In the genomic region with DNA sequence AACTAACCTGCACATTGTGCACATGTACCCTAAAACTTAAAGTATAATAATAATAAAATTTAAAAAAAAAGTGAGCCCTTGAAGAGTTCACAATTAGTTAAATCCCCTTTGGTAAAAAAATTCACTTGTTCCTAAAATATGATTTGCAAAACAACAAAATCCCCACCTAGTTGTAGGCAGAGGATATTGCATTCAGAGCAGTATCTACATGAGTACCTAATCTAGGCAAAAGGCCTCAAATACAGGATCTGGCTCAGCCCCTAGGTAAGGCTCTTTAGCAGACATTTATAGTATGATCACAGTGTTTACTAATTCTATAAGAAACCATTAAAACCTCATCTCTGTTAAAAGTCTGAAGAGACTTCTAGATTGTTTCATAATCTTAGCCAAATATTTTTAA, we compare ENCODE assay signal across 23 cellular contexts.
A peak's percentile ranks its signal among the peaks of the same experiment; 100 is the strongest.
DNase-seq lines count a peak whose midpoint lies in the region; ATAC-seq and TF ChIP-seq lines count a peak whose summit lies in the region.
"Had no signal": no experiment of that assay in that cellular context is flagged by ENCODE, and none has a peak within 500 bp of the region (broad histone marks: within the 10 kb centered on the region; RNA-seq: fewer than 3 reads in every experiment).

No MANE protein-coding gene starts in this region.

- intact Hi-C loops in PC-3 (cut with micrococcal nuclease), result loop anchor here (1.0 kb wide), 2 partner anchors 87 to 148 kb away; no protein-coding TSS in a partner anchor
- intact Hi-C loops in lower leg skin (cut with DNase I; ENCODE audit: low total_unique reads), result no loop called here

- no peaks in the 10 kb centered on the region for H3F3A ChIP-seq in PC-3 (ENCODE audit: low read length, unreplicated experiment)

- H3K9me2 ChIP-seq in PC-3 (replicated peaks; ENCODE audit: low read length), result no peaks in the 10 kb centered on the region

- ATAC-seq in PC-3, result peak; percentile 53; the same call in 1 of the 2 replicates
- ATAC-seq: upper lobe of right lung had no signal

- no peaks in the 10 kb centered on the region for H3K79me2 ChIP-seq in PC-3 (ENCODE audit: low read length)
- H3K79me2 ChIP-seq: hepatocyte had no signal

- H4K20me1 ChIP-seq in PC-3 (ENCODE audit: low read length), result no peaks in the 10 kb centered on the region

- no peaks in the 10 kb centered on the region for H3K36me3 ChIP-seq in PC-3 (ENCODE audit: low read depth, low read length)
- H3K36me3 ChIP-seq: left ventricle myocardium inferior, upper lobe of right lung, WERI-Rb-1 had no signal

- CTCF ChIA-PET in AG04450 (lab: Charles Lee), result no interaction called here
- CTCF ChIA-PET in PC-3 (lab: Charles Lee), result no interaction called here

- no peak for DNase-seq in AG04450 (ENCODE audit: low read depth, low spot score)
- no peak for DNase-seq in GM10266 (ENCODE audit: extremely low spot score)
- DNase-seq in PC-3, result peak; percentile 50
- DNase-seq in epithelial cell of proximal tubule (ENCODE audit: low read depth), result no peak
- no peak for DNase-seq in NCI-H1092 treated with DMSO at 0.1 percent for 48 hours (lab: John Stamatoyannopoulos, UW)
- DNase-seq in lower leg skin (ENCODE audit: low spot score in 2 of 2), result no peak
- no peak for DNase-seq in NCI-H187 treated with DMSO at 0.1 percent for 48 hours (lab: John Stamatoyannopoulos, UW)
- no peak for DNase-seq in NCI-H446 treated with DMSO at 0.1 percent for 48 hours (lab: John Stamatoyannopoulos, UW)
- DNase-seq: ACHN; activated CD4-positive, alpha-beta T cell treated with anti-CD3 and anti-CD28 coated beads, Interleukin-2, amount 50 U/mL, for 1 hour; activated naive CD8-positive, alpha-beta T cell treated with anti-CD3 and anti-CD28 coated beads for 36 hours; CD4-positive, CD25-positive, alpha-beta regulatory T cell; foreskin melanocyte; left ventricle myocardium inferior; NCI-H1092; NCI-H2029; nephron progenitor cell; stimulated activated CD8-positive, alpha-beta memory T cell treated with anti-CD3 and anti-CD28 coated beads, Interleukin-4, amount 100 ng/mL, for 48 hours; upper lobe of right lung; WERI-Rb-1 had no signal

- no peak for TF ChIP-seq POLR2A in lower leg skin (IDR thresholded peaks at IDR 0.05)

- H3K27ac ChIP-seq in AG04450 (ENCODE audit: low read depth, low read length) (no peak overlapping the region), PC-3 (ENCODE audit: low read length) (no peak overlapping the region)
- H3K27ac ChIP-seq: coronary artery, KMS-11, left ventricle myocardium inferior, upper lobe of right lung, WERI-Rb-1 had no signal

- H3K9me3 ChIP-seq in AG04450 (ENCODE audit: control insufficient read depth, insufficient read depth, low read length), result no peaks in the 10 kb centered on the region
- no peaks in the 10 kb centered on the region for H3K9me3 ChIP-seq in PC-3 (ENCODE audit: low read length)
- H3K9me3 ChIP-seq: upper lobe of right lung had no signal

- no peaks in the 10 kb centered on the region for H3K27me3 ChIP-seq in AG04450 (ENCODE audit: control insufficient read depth, insufficient read depth, low read length)
- no peaks in the 10 kb centered on the region for H3K27me3 ChIP-seq in PC-3 (ENCODE audit: low read length)
- H3K27me3 ChIP-seq: hepatocyte, upper lobe of right lung had no signal

- TF ChIP-seq CTCF in AG04450 (IDR thresholded peaks at IDR 0.05; ENCODE audit: low read depth, low read length) (peak; percentile 19; the same call in 1 of the 2 replicates), GM10266 (IDR thresholded peaks at IDR 0.05; ENCODE audit: control insufficient read depth, insufficient read depth, low read depth, missing control alignments) (peak; percentile 14), PC-3 (conservative IDR thresholded peaks at IDR 0.05; ENCODE audit: low read depth, low read length) (peak; percentile 38; the same call in 1 of the 2 replicates), epithelial cell of proximal tubule (conservative IDR thresholded peaks at IDR 0.05; ENCODE audit: low read depth, low read length) (peak; percentile 4), lower leg skin (IDR thresholded peaks at IDR 0.05) (no peak)

- H2AFZ ChIP-seq in PC-3 (ENCODE audit: low read length), result no peak overlapping the region
- H2AFZ ChIP-seq: hepatocyte had no signal

- POLR2A ChIA-PET in AG04450 (lab: Yijun Ruan, JAX) (no interaction called here), PC-3 (lab: Charles Lee; ENCODE audit: unreplicated experiment) (no interaction called here)

- no TSS peak for BruUV-seq in PC-3 (replicated peaks; lab: Mats Ljungman, UMichigan)

- H3K4me1 ChIP-seq in PC-3 (ENCODE audit: insufficient read depth, low read length), result peaks cover 22% of the 10 kb centered on the region
- H3K4me1 ChIP-seq: left ventricle myocardium inferior, upper lobe of right lung had no signal

- no peak overlapping the region for H3K9ac ChIP-seq in PC-3 (ENCODE audit: low read length)
- H3K9ac ChIP-seq: KMS-11 had no signal

- no peak overlapping the region for H3K4me3 ChIP-seq in AG04450 (ENCODE audit: low read depth, low read length)
- no peak overlapping the region for H3K4me3 ChIP-seq in PC-3 (ENCODE audit: low read length)
- no peak overlapping the region for H3K4me3 ChIP-seq in epithelial cell of proximal tubule (ENCODE audit: low read depth, low read length)
- H3K4me3 ChIP-seq in lower leg skin (ENCODE audit: low read depth, poor library complexity, severe bottlenecking), result no peak overlapping the region
- H3K4me3 ChIP-seq: coronary artery, hepatocyte, left ventricle myocardium inferior, upper lobe of right lung had no signal

- H3K4me2 ChIP-seq in PC-3 (ENCODE audit: low read length), result no peak overlapping the region
- H3K4me2 ChIP-seq: hepatocyte, KMS-11 had no signal

Comparison
In these comparisons a context has a peak if more than half of its experiments do, and no peak if none do; other contexts are left out.
1. CTCF ChIP-seq: peak in AG04450 (single experiment), GM10266 (single experiment), PC-3 (single experiment) and epithelial cell of proximal tubule (single experiment); none in lower leg skin (0 of 3).